24 cellular contexts compared by ENCODE assay signal in genomic region chr3:168990621-168991020, GRCh38.
"Had no signal": no experiment of that assay in that cellular context is flagged by ENCODE, and none has a peak within 500 bp of the region (broad histone marks: within the 10 kb centered on the region; RNA-seq: fewer than 3 reads in every experiment).

No MANE protein-coding gene starts in this region.

- H3K27ac ChIP-seq: colonic mucosa, epithelial cell of prostate, esophagus squamous epithelium, gastrocnemius medialis, heart right ventricle, left lung, lower lobe of right lung had no signal

- H3K4me1 Mint-ChIP-seq: endodermal cell had no signal

- H3K36me3 ChIP-seq: colonic mucosa, esophagus squamous epithelium, gastrocnemius medialis, heart right ventricle, left lung, lower lobe of right lung had no signal

- H3K9me3 ChIP-seq: colonic mucosa, esophagus squamous epithelium, gastrocnemius medialis, heart right ventricle, left lung, lower lobe of right lung had no signal

- H3K9me3 Mint-ChIP-seq: dendritic cell treated with granulocyte-macrophage colony-stimulating factor and Interleukin-4, amounts not matched to agents 40 ng/mL and 50 ng/mL, for 4 days; endodermal cell had no signal

- H3K27me3 ChIP-seq: colonic mucosa, esophagus squamous epithelium, gastrocnemius medialis, heart right ventricle, left lung had no signal

- DNase-seq: colonic mucosa; cortex of kidney; effector CD8-positive, alpha-beta T cell; effector memory CD8-positive, alpha-beta T cell; endodermal cell; esophagus squamous epithelium; foreskin fibroblast; foreskin melanocyte; gastrocnemius medialis; glutamatergic neuron; head of caudate nucleus; heart right ventricle; hippocampal formation; left cardiac atrium; left lung; left ventricle myocardium superior; lower lobe of right lung; midbrain had no signal

- FAIRE-seq: endometrium, islet of Langerhans, keratinocyte had no signal

- H3K27ac Mint-ChIP-seq: dendritic cell treated with granulocyte-macrophage colony-stimulating factor and Interleukin-4, amounts not matched to agents 40 ng/mL and 50 ng/mL, for 4 days; effector memory CD8-positive, alpha-beta T cell; endodermal cell had no signal

- ATAC-seq: effector memory CD8-positive, alpha-beta T cell; esophagus mucosa; gastrocnemius medialis; left ventricle myocardium superior; lower lobe of right lung had no signal

- H3K27me3 Mint-ChIP-seq: dendritic cell treated with granulocyte-macrophage colony-stimulating factor and Interleukin-4, amounts not matched to agents 40 ng/mL and 50 ng/mL, for 4 days; effector memory CD8-positive, alpha-beta T cell had no signal

- H3K4me1 ChIP-seq: colonic mucosa, gastrocnemius medialis, left lung, lower lobe of right lung had no signal

- H3K4me3 Mint-ChIP-seq: dendritic cell treated with granulocyte-macrophage colony-stimulating factor and Interleukin-4, amounts not matched to agents 40 ng/mL and 50 ng/mL, for 4 days; effector memory CD8-positive, alpha-beta T cell; endodermal cell had no signal

- H3K4me3 ChIP-seq: colonic mucosa, esophagus squamous epithelium, gastrocnemius medialis, heart right ventricle, left lung, lower lobe of right lung had no signal
